In the genomic region with DNA sequence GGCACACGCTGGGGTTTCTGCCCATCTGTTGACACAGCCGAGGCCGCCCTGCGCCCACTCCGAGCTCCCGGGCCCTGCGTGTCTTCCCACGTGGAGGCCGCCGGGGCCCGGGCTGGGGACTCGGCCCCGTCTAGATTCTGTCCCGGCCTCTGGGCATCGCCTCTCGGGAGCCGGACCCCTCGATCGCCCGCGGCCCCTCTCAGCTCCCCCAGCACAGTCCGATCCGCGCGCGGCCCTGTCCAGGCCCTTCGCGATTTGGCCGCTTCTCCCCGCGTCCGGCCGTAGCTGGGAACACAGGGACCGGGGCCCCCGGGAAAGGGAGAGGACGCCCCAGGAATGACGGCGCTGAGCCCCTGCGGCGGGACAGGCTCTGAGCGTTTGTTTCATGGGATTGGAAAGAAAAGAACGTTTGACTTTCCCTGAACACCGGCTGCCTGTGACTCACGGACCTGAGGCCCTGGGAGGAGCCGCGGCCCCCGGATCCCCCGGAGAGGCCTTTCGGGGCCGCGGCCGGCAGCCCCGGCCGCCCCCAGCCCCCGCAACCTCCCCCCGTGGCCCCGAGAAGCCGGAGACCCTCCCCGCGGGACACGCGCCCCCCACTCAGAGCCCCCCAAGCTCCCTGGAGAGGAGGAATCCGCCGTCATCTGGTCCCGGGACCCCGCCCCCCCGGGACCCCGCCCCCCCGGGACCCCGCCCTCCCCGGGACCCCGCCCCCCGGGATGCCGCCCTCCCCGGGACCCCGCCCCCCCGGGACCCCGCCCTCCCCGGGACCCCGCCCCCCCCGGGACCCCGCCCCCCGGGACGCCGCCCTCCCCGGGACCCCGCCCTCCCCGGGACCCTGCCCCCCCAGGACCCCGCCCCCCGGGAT, we compare ENCODE assay signal across 10 cellular contexts.
A peak's percentile ranks its signal among the peaks of the same experiment; 100 is the strongest.
DNase-seq lines count a peak whose midpoint lies in the region; ATAC-seq and TF ChIP-seq lines count a peak whose summit lies in the region.
"Had no signal": no experiment of that assay in that cellular context is flagged by ENCODE, and none has a peak within 500 bp of the region (broad histone marks: within the 10 kb centered on the region; RNA-seq: fewer than 3 reads in every experiment).

No MANE protein-coding gene starts in this region.

- H3K27ac ChIP-seq in endodermal cell (ENCODE audit: low read depth, low read length) (no peak overlapping the region), left lung (no peak overlapping the region), thymus (ENCODE audit: low read depth) (no peak overlapping the region)
- H3K27ac ChIP-seq: epithelial cell of prostate had no signal

- H3K27me3 ChIP-seq in NT2/D1 (ENCODE audit: insufficient read depth, insufficient read length): no peaks in the 10 kb centered on the region
- no peaks in the 10 kb centered on the region for H3K27me3 ChIP-seq in endodermal cell (ENCODE audit: control insufficient read depth, insufficient read depth, low read length, poor library complexity, severe bottlenecking)
- H3K27me3 ChIP-seq in left lung: peaks cover 0 to 52% of the 10 kb centered on the region in 2 donors
- peaks cover 3% of the 10 kb centered on the region for H3K27me3 ChIP-seq in thymus (ENCODE audit: control insufficient read depth, insufficient read depth)

- H3K27ac Mint-ChIP-seq in endodermal cell: no peak overlapping the region
- no peak overlapping the region for H3K27ac Mint-ChIP-seq in activated naive CD4-positive, alpha-beta T cell treated with anti-CD3 and anti-CD28 coated beads for 36 hours
- H3K27ac Mint-ChIP-seq: naive thymus-derived CD4-positive, alpha-beta T cell had no signal

- 80 to 84% methylated on average over 35 to 54 of the region's 90 CpGs for WGBS in endodermal cell (ENCODE audit: insufficient coverage in 1 of 2, insufficient read length in 1 of 2), 2 experiments
- 45% methylated on average over 78 of the region's 90 CpGs for WGBS in thymus

- H3K9ac ChIP-seq in NT2/D1 (ENCODE audit: insufficient read length, low read depth) (peak overlapping the region; percentile 69), endodermal cell (ENCODE audit: extremely low read depth, low read length, poor library complexity, severe bottlenecking) (no peak overlapping the region)

- no peaks in the 10 kb centered on the region for H3K36me3 Mint-ChIP-seq in endodermal cell (ENCODE audit: low read depth)
- no peaks in the 10 kb centered on the region for H3K36me3 Mint-ChIP-seq in activated naive CD4-positive, alpha-beta T cell treated with anti-CD3 and anti-CD28 coated beads for 36 hours (ENCODE audit: low read depth)
- H3K36me3 Mint-ChIP-seq: naive thymus-derived CD4-positive, alpha-beta T cell had no signal

- H3K9me3 Mint-ChIP-seq in endodermal cell: peaks cover 3% of the 10 kb centered on the region
- no peaks in the 10 kb centered on the region for H3K9me3 Mint-ChIP-seq in activated naive CD4-positive, alpha-beta T cell treated with anti-CD3 and anti-CD28 coated beads for 36 hours

- peaks cover 4% of the 10 kb centered on the region for H3K4me1 ChIP-seq in NT2/D1 (ENCODE audit: insufficient read depth, insufficient read length)
- no peaks in the 10 kb centered on the region for H3K4me1 ChIP-seq in endodermal cell (ENCODE audit: control insufficient read depth, insufficient read depth, low read length)
- H3K4me1 ChIP-seq in left lung: no peaks in the 10 kb centered on the region
- no peaks in the 10 kb centered on the region for H3K4me1 ChIP-seq in thymus (ENCODE audit: control insufficient read depth, insufficient read depth, low read length)

- H3K36me3 ChIP-seq in NT2/D1 (ENCODE audit: insufficient read depth, insufficient read length, low read length) (no peaks in the 10 kb centered on the region), endodermal cell (ENCODE audit: control insufficient read depth, insufficient read depth, low read length) (no peaks in the 10 kb centered on the region), left lung (no peaks in the 10 kb centered on the region), thymus (ENCODE audit: control insufficient read depth, insufficient read depth) (no peaks in the 10 kb centered on the region)

- no peaks in the 10 kb centered on the region for H3K4me1 Mint-ChIP-seq in endodermal cell
- H3K4me1 Mint-ChIP-seq in activated naive CD4-positive, alpha-beta T cell treated with anti-CD3 and anti-CD28 coated beads for 36 hours (ENCODE audit: low read depth): no peaks in the 10 kb centered on the region
- H3K4me1 Mint-ChIP-seq: naive thymus-derived CD4-positive, alpha-beta T cell had no signal

- DNase-seq in NT2/D1 (ENCODE audit: low read depth, low spot score) (no peak), endodermal cell (peak; percentile 69), left lung (peak; percentile 31 to 75), mucosa of gallbladder (ENCODE audit: low spot score) (no peak)
- no peak for DNase-seq in activated naive CD4-positive, alpha-beta T cell treated with anti-CD3 and anti-CD28 coated beads for 36 hours
- DNase-seq: GF-D8; naive thymus-derived CD4-positive, alpha-beta T cell had no signal

- H3K4me3 ChIP-seq in NT2/D1 (ENCODE audit: insufficient read length, low read depth) (peak overlapping the region; percentile 39), endodermal cell (ENCODE audit: low read length) (no peak overlapping the region), left lung (no peak overlapping the region), thymus (ENCODE audit: low read length) (peak overlapping the region; percentile 1)

- intact Hi-C loops in left lung (cut with DNase I): no loop called here
- intact Hi-C loops in activated naive CD4-positive, alpha-beta T cell treated with anti-CD3 and anti-CD28 coated beads for 36 hours (cut with micrococcal nuclease): no loop called here

- no peak overlapping the region for H3K4me3 Mint-ChIP-seq in endodermal cell
- no peak overlapping the region for H3K4me3 Mint-ChIP-seq in activated naive CD4-positive, alpha-beta T cell treated with anti-CD3 and anti-CD28 coated beads for 36 hours

- no peaks in the 10 kb centered on the region for H3K9me3 ChIP-seq in NT2/D1 (ENCODE audit: insufficient read depth, low read length)
- H3K9me3 ChIP-seq in endodermal cell (ENCODE audit: control insufficient read depth, low read length): no peaks in the 10 kb centered on the region
- no peaks in the 10 kb centered on the region for H3K9me3 ChIP-seq in left lung
- H3K9me3 ChIP-seq in thymus (ENCODE audit: control insufficient read depth): no peaks in the 10 kb centered on the region

- CTCF ChIA-PET in activated naive CD4-positive, alpha-beta T cell treated with anti-CD3 and anti-CD28 coated beads for 36 hours (lab: Charles Lee): no interaction called here

- no peaks in the 10 kb centered on the region for H3K27me3 Mint-ChIP-seq in endodermal cell (ENCODE audit: insufficient read depth)
- peaks cover 4% of the 10 kb centered on the region for H3K27me3 Mint-ChIP-seq in activated naive CD4-positive, alpha-beta T cell treated with anti-CD3 and anti-CD28 coated beads for 36 hours (ENCODE audit: low read depth)

- ATAC-seq in left lung: peak; percentile 35
- no peak for ATAC-seq in GM19452 (IDR thresholded peaks at IDR 0.05; ENCODE audit: unreplicated experiment)

- TF ChIP-seq CTCF in endodermal cell (conservative IDR thresholded peaks at IDR 0.05): no peak
- no peak for TF ChIP-seq CTCF in left lung (IDR thresholded peaks at IDR 0.05)

Comparison
In these comparisons a context has a peak if more than half of its experiments do, and no peak if none do; other contexts are left out.
1. DNase-seq: peak in endodermal cell (single experiment) and left lung (2 of 2); none in NT2/D1 (single experiment), activated naive CD4-positive, alpha-beta T cell treated with anti-CD3 and anti-CD28 coated beads for 36 hours (single experiment) and mucosa of gallbladder (single experiment).
2. H3K4me3 ChIP-seq: peak in NT2/D1 (single experiment) and thymus (single experiment); none in endodermal cell (single experiment) and left lung (0 of 2).